ENCODE assay signal across 1 cellular context in genomic region chr13:21176982-21177284, GRCh38.
TF ChIP-seq lines count a peak whose summit lies in the region.

No MANE protein-coding gene starts in this region.

TF ChIP-seq in H1, 55 proteins besides CTCF, POLR2A, EP300 and RAD21:
- peak; percentile 85 for TF ChIP-seq MAX (IDR thresholded peaks at IDR 0.05)
- no peak for TF ChIP-seq HDAC2 (IDR thresholded peaks at IDR 0.05; ENCODE audit: borderline replicate concordance in 1 of 2, low read depth in 2 of 2, low read length in 2 of 2)
- no peak for TF ChIP-seq CBX5 (IDR thresholded peaks at IDR 0.05; ENCODE audit: low read depth, low read length)
- TF ChIP-seq E2F6 (IDR thresholded peaks at IDR 0.05): peak; percentile 90
- no peak for TF ChIP-seq TAF7 (optimal IDR thresholded peaks at IDR 0.05; ENCODE audit: borderline replicate concordance, low read depth, low read length)
- no peak for TF ChIP-seq KDM5A (IDR thresholded peaks at IDR 0.05; ENCODE audit: low read length)
- no peak for TF ChIP-seq YY1 (IDR thresholded peaks at IDR 0.05; ENCODE audit: low read depth, low read length)
- TF ChIP-seq PHF8 (conservative IDR thresholded peaks at IDR 0.05; ENCODE audit: low read depth, low read length): no peak; the same call in 1 of the 2 replicates
- TF ChIP-seq NRF1 (IDR thresholded peaks at IDR 0.05; ENCODE audit: low read depth, low read length): no peak
